Comparison of ENCODE assay signal across 15 cellular contexts in genomic region chr12:24709201-24709600, GRCh38.
DNase-seq lines count a peak whose midpoint lies in the region; FAIRE-seq and TF ChIP-seq lines count a peak whose summit lies in the region.
"Had no signal": no experiment of that assay in that cellular context is flagged by ENCODE, and none has a peak within 500 bp of the region (broad histone marks: within the 10 kb centered on the region; RNA-seq: fewer than 3 reads in every experiment).

No MANE protein-coding gene starts in this region.

- H3K36me3 Mint-ChIP-seq in astrocyte (ENCODE audit: low read depth, unreplicated experiment) = no peaks in the 10 kb centered on the region
- H3K36me3 Mint-ChIP-seq: activated naive CD4-positive, alpha-beta T cell treated with anti-CD3 and anti-CD28 coated beads, Interleukin-2, amount 50 U/mL, for 24 hours had no signal

- H3K27ac Mint-ChIP-seq in astrocyte (ENCODE audit: unreplicated experiment) = no peak overlapping the region
- H3K27ac Mint-ChIP-seq: activated naive CD4-positive, alpha-beta T cell treated with anti-CD3 and anti-CD28 coated beads, Interleukin-2, amount 50 U/mL, for 24 hours; CD4-positive, alpha-beta T cell; endodermal cell had no signal

- no peaks in the 10 kb centered on the region for H3K79me2 ChIP-seq in astrocyte (ENCODE audit: insufficient read depth, low read length)

- H3K27me3 Mint-ChIP-seq in astrocyte (ENCODE audit: low read depth, unreplicated experiment) = no peaks in the 10 kb centered on the region
- H3K27me3 Mint-ChIP-seq: activated naive CD4-positive, alpha-beta T cell treated with anti-CD3 and anti-CD28 coated beads, Interleukin-2, amount 50 U/mL, for 24 hours; CD4-positive, alpha-beta T cell had no signal

- DNase-seq in HCEC 1CT = peak; percentile 35
- DNase-seq in astrocyte (ENCODE audit: low read depth) = peak; percentile 25
- peak; percentile 58 for DNase-seq in kidney tubule cell (ENCODE audit: low spot score)
- no peak for DNase-seq in germinal center (ENCODE audit: low spot score)
- no peak for DNase-seq in middle frontal gyrus (ENCODE audit: extremely low spot score, low spot score)
- DNase-seq in NK-92 (lab: John Stamatoyannopoulos, UW; ENCODE audit: unreplicated experiment) = no peak
- DNase-seq: CD4-positive, alpha-beta T cell; central memory CD4-positive, alpha-beta T cell; DMS79 treated with DMSO at 0.1 percent for 48 hours; endodermal cell; NCI-H1417; NCI-H446; WERI-Rb-1 had no signal

- TF ChIP-seq CTCF in astrocyte (IDR thresholded peaks at IDR 0.05; ENCODE audit: insufficient read depth, low read depth, low read length) = no peak

- H3K4me1 Mint-ChIP-seq in astrocyte (ENCODE audit: low read depth, unreplicated experiment) = peaks cover 7% of the 10 kb centered on the region
- H3K4me1 Mint-ChIP-seq: endodermal cell had no signal

- H3K27me3 ChIP-seq in BLaER1 treated with 17β-estradiol and CSF1 and Interleukin-3, amounts not matched to agents 10 nM and 100 nM = no peaks in the 10 kb centered on the region
- H3K27me3 ChIP-seq in astrocyte (ENCODE audit: insufficient read depth, low read length) = no peaks in the 10 kb centered on the region

- H3K4me3 ChIP-seq in BLaER1 treated with 17β-estradiol and CSF1 and Interleukin-3, amounts not matched to agents 10 nM and 100 nM = no peak overlapping the region
- H3K4me3 ChIP-seq in astrocyte (ENCODE audit: insufficient read depth, low read depth, low read length) = no peak overlapping the region

- FAIRE-seq in astrocyte (lab: Jason Lieb, UNC) = no peak

- no peaks in the 10 kb centered on the region for H3K9me3 Mint-ChIP-seq in astrocyte (ENCODE audit: unreplicated experiment)
- H3K9me3 Mint-ChIP-seq: CD4-positive, alpha-beta T cell; endodermal cell had no signal

- peak overlapping the region in 1 of 11 experiments; percentile 44; a peak in 1 of 22 replicates for H3K9ac ChIP-seq in BLaER1 treated with 17β-estradiol and CSF1 and Interleukin-3, amounts not matched to agents 10 nM and 100 nM
- H3K9ac ChIP-seq in astrocyte (ENCODE audit: low read length) = no peak overlapping the region

- peak overlapping the region in 4 of 11 experiments; percentile 11 to 81 (median 64); a peak in 7 of 22 replicates for H3K27ac ChIP-seq in BLaER1 treated with 17β-estradiol and CSF1 and Interleukin-3, amounts not matched to agents 10 nM and 100 nM
- H3K27ac ChIP-seq in astrocyte (ENCODE audit: low read depth, low read length) = no peak overlapping the region
- H3K27ac ChIP-seq: WERI-Rb-1 had no signal

- H3K4me1 ChIP-seq in BLaER1 treated with 17β-estradiol and CSF1 and Interleukin-3, amounts not matched to agents 10 nM and 100 nM = peaks cover 8 to 75% (median 24%) of the 10 kb centered on the region in 10 experiments
- no peaks in the 10 kb centered on the region for H3K4me1 ChIP-seq in astrocyte (ENCODE audit: insufficient read depth, low read length)

- no peaks in the 10 kb centered on the region for H3K36me3 ChIP-seq in BLaER1 treated with 17β-estradiol and CSF1 and Interleukin-3, amounts not matched to agents 10 nM and 100 nM
- no peaks in the 10 kb centered on the region for H3K36me3 ChIP-seq in astrocyte (ENCODE audit: insufficient read depth, low read length)
- H3K36me3 ChIP-seq: WERI-Rb-1 had no signal

- no peak overlapping the region for H2AFZ ChIP-seq in astrocyte (ENCODE audit: low read depth, low read length)

- no peaks in the 10 kb centered on the region for H3K9me3 ChIP-seq in BLaER1 treated with 17β-estradiol and CSF1 and Interleukin-3, amounts not matched to agents 10 nM and 100 nM (replicated peaks in 1 of 11)
- no peaks in the 10 kb centered on the region for H3K9me3 ChIP-seq in astrocyte (ENCODE audit: insufficient read depth, low read depth, low read length)

- H3K4me3 Mint-ChIP-seq in astrocyte (ENCODE audit: unreplicated experiment) = no peak overlapping the region
- H3K4me3 Mint-ChIP-seq: activated naive CD4-positive, alpha-beta T cell treated with anti-CD3 and anti-CD28 coated beads, Interleukin-2, amount 50 U/mL, for 24 hours; CD4-positive, alpha-beta T cell; endodermal cell had no signal

- peak overlapping the region in 6 of 11 experiments; percentile 12 to 85 (median 63); a peak in 11 of 22 replicates for H3K4me2 ChIP-seq in BLaER1 treated with 17β-estradiol and CSF1 and Interleukin-3, amounts not matched to agents 10 nM and 100 nM
- no peak overlapping the region for H3K4me2 ChIP-seq in astrocyte (ENCODE audit: low read length)

- no peaks in the 10 kb centered on the region for H4K20me1 ChIP-seq in BLaER1 treated with 17β-estradiol and CSF1 and Interleukin-3, amounts not matched to agents 10 nM and 100 nM
- H4K20me1 ChIP-seq in astrocyte (ENCODE audit: insufficient read depth, low read length) = no peaks in the 10 kb centered on the region

Comparison
In these comparisons a context has a peak if more than half of its experiments do, and no peak if none do; other contexts are left out.
1. DNase-seq: peak in HCEC 1CT (single experiment), astrocyte (single experiment) and kidney tubule cell (single experiment); none in germinal center (single experiment), middle frontal gyrus (single experiment) and NK-92 (single experiment).